Comparison of ENCODE assay signal across 9 cellular contexts in the genomic region with DNA sequence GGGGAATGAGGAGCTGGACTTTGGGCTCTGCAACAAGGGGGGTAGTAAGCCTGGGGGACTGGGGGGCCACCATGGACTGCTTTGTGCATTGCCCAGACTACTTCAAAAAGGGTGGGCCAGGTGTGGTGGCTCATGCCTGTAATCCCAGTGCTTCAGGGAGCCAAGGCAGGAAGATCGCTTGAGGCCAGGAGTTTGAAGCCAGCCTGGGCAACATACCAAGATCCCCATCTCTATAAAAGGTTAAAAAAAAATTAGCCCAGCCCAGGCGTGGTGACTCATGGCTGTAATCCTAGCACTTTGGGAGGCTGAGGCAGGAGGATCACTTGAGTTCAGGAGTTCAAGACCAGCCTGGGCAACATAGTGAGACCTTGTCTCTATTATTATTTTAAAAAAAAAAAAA. TPM values are rescaled to one million over a fixed set of nuclear protein-coding genes. Genes with fewer than 3 reads are reported as not detected.
DNase-seq lines count a peak whose midpoint lies in the region; ATAC-seq, FAIRE-seq and TF ChIP-seq lines count a peak whose summit lies in the region.
"Not testable (repeated sequence)": the region's sequence is repeated elsewhere in the genome, so short reads cannot be mapped to it uniquely, and the experiment has no call there.
"Had no signal": no experiment of that assay in that cellular context is flagged by ENCODE, and none has a peak within 500 bp of the region (broad histone marks: within the 10 kb centered on the region; RNA-seq: fewer than 3 reads in every experiment).

No MANE protein-coding gene starts in this region.

- H3K36me3 Mint-ChIP-seq in activated T-cell treated with anti-CD3 and anti-CD28 coated beads, Interleukin-2, amount 50 U/mL, for 24 hours (ENCODE audit: low read depth), result peaks cover 20% of the 10 kb centered on the region

- not testable (repeated sequence) for H3K9me2 ChIP-seq in GM23248 (ENCODE audit: insufficient read depth); OCI-LY7 (ENCODE audit: insufficient read depth, low read length)

- not testable (repeated sequence) for H2AFZ ChIP-seq in GM23248; OCI-LY7 (ENCODE audit: low read length)

- H3K27me3 ChIP-seq in GM23248 (replicated peaks; ENCODE audit: insufficient read depth); colonic mucosa; heart right ventricle; mucosa of rectum (ENCODE audit: control insufficient read depth in 2 of 2, insufficient read depth in 2 of 2, low read length in 2 of 2); small intestine (ENCODE audit: control insufficient read depth in 2 of 2, insufficient read depth in 2 of 2, low read length in 2 of 2): not testable (repeated sequence)

- CTCF ChIA-PET in OCI-LY7 (lab: Charles Lee; ENCODE audit: unreplicated experiment), result interaction anchor here (0.6 to 1.1 kb wide), 2 partner anchors 9 to 15 kb away, joined by 3 to 9 read pairs; no protein-coding TSS in a partner anchor

- H3K79me2 ChIP-seq in GM23248 (ENCODE audit: insufficient read depth) (peaks cover 23% of the 10 kb centered on the region; the same call in 1 of the 2 replicates), OCI-LY7 (ENCODE audit: insufficient read depth, low read depth, low read length) (peaks cover 23% of the 10 kb centered on the region; the same call in 1 of the 2 replicates)

- FAIRE-seq in small intestine (lab: Jason Lieb, UNC), result not testable (repeated sequence)

- H3K27me3 Mint-ChIP-seq in activated T-cell treated with anti-CD3 and anti-CD28 coated beads, Interleukin-2, amount 50 U/mL, for 24 hours, result not testable (repeated sequence)

- not testable (repeated sequence) for ATAC-seq in heart right ventricle

- peak; percentile 37 for DNase-seq in GM23248
- not testable (repeated sequence) for DNase-seq in OCI-LY7 (ENCODE audit: low spot score); activated T-cell treated with anti-CD3 and anti-CD28 coated beads, Interleukin-2, amount 50 U/mL, for 24 hours; heart right ventricle
- DNase-seq in colonic mucosa, result peak; percentile 44
- peak; percentile 28 for DNase-seq in small intestine

- H3K27ac ChIP-seq in 22Rv1, result peak overlapping the region; percentile 98
- not testable (repeated sequence) for H3K27ac ChIP-seq in GM23248
- H3K27ac ChIP-seq in OCI-LY7 (ENCODE audit: low read depth, low read length, poor library complexity, severe bottlenecking), result peak overlapping the region; percentile 82
- peak overlapping the region; percentile 94 for H3K27ac ChIP-seq in colonic mucosa
- H3K27ac ChIP-seq in heart right ventricle, result peak overlapping the region in 8 of 10 donors; percentile 78 to 94 (median 91)
- H3K27ac ChIP-seq in mucosa of rectum (ENCODE audit: low read depth in 2 of 2, low read length in 2 of 2), result peak overlapping the region; percentile 97
- H3K27ac ChIP-seq in small intestine (ENCODE audit: low read depth in 1 of 2, low read length in 1 of 2), result peak overlapping the region; percentile 83 to 88

- H3K4me1 ChIP-seq in GM23248 (ENCODE audit: insufficient read depth); small intestine (ENCODE audit: control insufficient read depth in 2 of 2, insufficient read depth in 1 of 2, low read depth in 1 of 2, low read length in 1 of 2): not testable (repeated sequence)
- H3K4me1 ChIP-seq in OCI-LY7 (ENCODE audit: insufficient read depth, low read length, poor library complexity, severe bottlenecking), result peaks cover 69% of the 10 kb centered on the region
- peaks cover 18% of the 10 kb centered on the region for H3K4me1 ChIP-seq in colonic mucosa
- peaks cover 8 to 55% (median 30%) of the 10 kb centered on the region in 9 donors for H3K4me1 ChIP-seq in heart right ventricle
- H3K4me1 ChIP-seq in mucosa of rectum (ENCODE audit: control insufficient read depth in 2 of 2, insufficient read depth in 2 of 2, low read length in 2 of 2), result peaks cover 24 to 27% of the 10 kb centered on the region in 2 donors

- not testable (repeated sequence) for H3K36me3 ChIP-seq in GM23248 (ENCODE audit: low read depth); OCI-LY7 (ENCODE audit: insufficient read depth, low read length); colonic mucosa; heart right ventricle; mucosa of rectum (ENCODE audit: control insufficient read depth in 2 of 2, insufficient read depth in 2 of 2, low read length in 2 of 2); small intestine (ENCODE audit: control insufficient read depth in 2 of 2, insufficient read depth in 2 of 2, low read length in 2 of 2)

- not testable (repeated sequence) for H3K9me3 ChIP-seq in GM23248 (ENCODE audit: low read depth); OCI-LY7 (ENCODE audit: low read length); colonic mucosa; heart right ventricle; mucosa of rectum (ENCODE audit: control insufficient read depth in 2 of 2, low read length in 2 of 2); small intestine (ENCODE audit: control insufficient read depth, low read depth)

- not testable (repeated sequence) for H3K4me2 ChIP-seq in GM23248 (ENCODE audit: unreplicated experiment)
- H3K4me2 ChIP-seq in OCI-LY7 (ENCODE audit: low read length), result peak overlapping the region; percentile 100

- in situ Hi-C loops in GM23248 (cut with MboI), result not testable (repeated sequence)

- not testable (repeated sequence) for BruUV-seq in OCI-LY7 (replicated peaks; lab: Mats Ljungman, UMichigan)

- H4K20me1 ChIP-seq in GM23248 (ENCODE audit: insufficient read depth); OCI-LY7 (ENCODE audit: insufficient read depth, low read length): not testable (repeated sequence)

- H3K9ac ChIP-seq in GM23248, result not testable (repeated sequence)
- H3K9ac ChIP-seq in colonic mucosa (ENCODE audit: low read depth in 2 of 2, low read length in 2 of 2) (peak overlapping the region in 1 of 2 donors; percentile 64), mucosa of rectum (ENCODE audit: low read depth in 1 of 2, low read length in 2 of 2) (peak overlapping the region in 1 of 2 donors; percentile 94)

- not testable (repeated sequence) for TF ChIP-seq CTCF in 22Rv1 (IDR thresholded peaks at IDR 0.05); OCI-LY7 (conservative IDR thresholded peaks at IDR 0.05; ENCODE audit: low read length); colonic mucosa (IDR thresholded peaks at IDR 0.05); heart right ventricle (IDR thresholded peaks at IDR 0.05)

- H3K27ac Mint-ChIP-seq in activated T-cell treated with anti-CD3 and anti-CD28 coated beads, Interleukin-2, amount 50 U/mL, for 24 hours, result peak overlapping the region; percentile 93

- H3K4me3 Mint-ChIP-seq in activated T-cell treated with anti-CD3 and anti-CD28 coated beads, Interleukin-2, amount 50 U/mL, for 24 hours, result peak overlapping the region; percentile 88

- H3K4me3 ChIP-seq in GM23248, result not testable (repeated sequence)
- H3K4me3 ChIP-seq in OCI-LY7 (ENCODE audit: low read depth, low read length, poor library complexity, severe bottlenecking) (peak overlapping the region; percentile 89), colonic mucosa (peak overlapping the region; percentile 63), heart right ventricle (peak overlapping the region in 2 of 10 donors; percentile 64), mucosa of rectum (ENCODE audit: low read length in 2 of 2) (peak overlapping the region; percentile 81), small intestine (ENCODE audit: low read depth in 1 of 2, low read length in 2 of 2) (peak overlapping the region in 1 of 2 donors; percentile 84)

- intact Hi-C loops in OCI-LY7 (cut with micrococcal nuclease; ENCODE audit: unreplicated experiment) (loop anchor here (5.0 kb wide), 1 partner anchor 113 kb away; the partner anchor contains the start of gene POLD4), heart right ventricle (cut with DNase I) (loop anchor here in 8 of 10 donors (5.0 kb wide), 5 partner anchors 38 to 73 kb away; partner anchors contain the start of genes PPP1CA (in 6 of the 8), TBC1D10C (in 6 of the 8), RPS6KB2 (in 2 of the 8) and CDK2AP2 (in 1 of the 8))
- intact Hi-C loops in colonic mucosa (cut with DNase I), result not testable (repeated sequence)

- peaks cover 39% of the 10 kb centered on the region for H3K4me1 Mint-ChIP-seq in activated T-cell treated with anti-CD3 and anti-CD28 coated beads, Interleukin-2, amount 50 U/mL, for 24 hours (ENCODE audit: low read depth)

- POLR2A ChIA-PET in OCI-LY7 (lab: Charles Lee), result interaction anchor here (0.6 to 2.0 kb wide), 5 partner anchors 15 to 511 kb away, joined by 3 to 18 read pairs (median 3); partner anchors contain the start of genes CORO1B, PPP1CA and PTPRCAP

- H3F3A ChIP-seq in GM23248 (ENCODE audit: insufficient read depth), result not testable (repeated sequence)

- not testable (repeated sequence) for H3K9me3 Mint-ChIP-seq in activated T-cell treated with anti-CD3 and anti-CD28 coated beads, Interleukin-2, amount 50 U/mL, for 24 hours

- WGBS in GM23248 (ENCODE audit: low coverage in 1 of 2, low lambda C conversion rate in 2 of 2, missing lambda C conversion rate in 2 of 2), 2 experiments, result 47 to 72% methylated on average over 2 of the region's 2 CpGs
- 65 to 66% methylated on average over 2 of the region's 2 CpGs for WGBS in heart right ventricle, 2 donors
- WGBS in small intestine, 3 donors, result 55 to 70% (median 65%) methylated on average over 2 of the region's 2 CpGs

RNA-seq across cellular contexts. Expression of gene TMEM134, which starts 3.5 kb away (rescaled TPM):
- 13.4 and 67.2 TPM in 2 replicates for total RNA-seq in GM23248 (2014; rRNA removed; shearing (Covaris generic))
- polyA plus RNA-seq in GM23248 (2016; fragmentation: Nextera tagmentation; extraction: Ambion mirVana) (99.3 and 103 TPM in 2 replicates), heart right ventricle (10 to 100 TPM; 78.0 to 94.4 TPM), small intestine (100 to 1,000 TPM in 1 of 3 donors, 10 to 100 TPM in 2; 70.7 to 119 (median 71.7) TPM)
- total RNA-seq in OCI-LY7 (2014; rRNA removed; shearing (Covaris generic)), result 26.8 and 38.8 TPM in 2 replicates
- total RNA-seq in OCI-LY7 (2022) (76.9 and 86.9 TPM in 2 replicates), colonic mucosa (10 to 100 TPM; 50.1 to 59.5 TPM), heart right ventricle (100 to 1,000 TPM in 1 of 10 donors, 10 to 100 TPM in 9; 69.8 to 104 (median 81.2) TPM)

RNA-seq across cellular contexts. Expression of gene CABP4, which starts 10.4 kb away (rescaled TPM):
- not detected in 2 replicates for total RNA-seq in GM23248 (2014; rRNA removed; shearing (Covaris generic))
- polyA plus RNA-seq in GM23248 (2016; fragmentation: Nextera tagmentation; extraction: Ambion mirVana) (not detected in 2 replicates), heart right ventricle (1 to 10 TPM in 1 of 2 donors, under 1 TPM in 1; 0.39 to 1.5 TPM), small intestine (1 to 10 TPM in 1 of 3 donors, under 1 TPM in 1, not detected in 1; 0.27 to 1.1 TPM)
- 3.0 and 3.1 TPM in 2 replicates for total RNA-seq in OCI-LY7 (2014; rRNA removed; shearing (Covaris generic))
- total RNA-seq in OCI-LY7 (2022) (11.5 and 11.8 TPM in 2 replicates), colonic mucosa (under 1 TPM; 0.20 to 0.53 TPM), heart right ventricle (1 to 10 TPM in 2 of 10 donors, under 1 TPM in 7, not detected in 1; 0.17 to 1.5 (median 0.70) TPM)

RNA-seq across cellular contexts. Expression of gene GPR152, which starts 13.0 kb away (rescaled TPM):
- total RNA-seq in GM23248 (2014; rRNA removed; shearing (Covaris generic)), result not detected in 2 replicates
- polyA plus RNA-seq in GM23248 (2016; fragmentation: Nextera tagmentation; extraction: Ambion mirVana) (not detected in 2 replicates), heart right ventricle (not detected), small intestine (not detected)
- not detected in 2 replicates for total RNA-seq in OCI-LY7 (2014; rRNA removed; shearing (Covaris generic))
- total RNA-seq in OCI-LY7 (2022) (not detected in 2 replicates), colonic mucosa (not detected), heart right ventricle (not detected)
- polyA plus RNA-seq: ovary had no signal

RNA-seq across cellular contexts. Expression of gene AIP, which starts 17.3 kb away (rescaled TPM):
- 46.4 and 58.5 TPM in 2 replicates for total RNA-seq in GM23248 (2014; rRNA removed; shearing (Covaris generic))
- polyA plus RNA-seq in GM23248 (2016; fragmentation: Nextera tagmentation; extraction: Ambion mirVana), result 56.1 and 57.3 TPM in 2 replicates
- total RNA-seq in OCI-LY7 (2014; rRNA removed; shearing (Covaris generic)), result 123 and 125 TPM in 2 replicates
- total RNA-seq in OCI-LY7 (2022), result 112 and 116 TPM in 2 replicates
- total RNA-seq in colonic mucosa, result 10 to 100 TPM; 45.3 to 57.9 TPM
- total RNA-seq in heart right ventricle, result 10 to 100 TPM; 37.5 to 63.0 (median 49.8) TPM
- 100 to 1,000 TPM in 1 of 2 donors, 10 to 100 TPM in 1; 74.8 to 104 TPM for polyA plus RNA-seq in heart right ventricle
- polyA plus RNA-seq in small intestine, result 100 to 1,000 TPM in 1 of 3 donors, 10 to 100 TPM in 2; 67.1 to 102 (median 92.1) TPM

RNA-seq across cellular contexts. Expression of gene CORO1B, which starts 22.3 kb away (rescaled TPM):
- 107 and 113 TPM in 2 replicates for total RNA-seq in GM23248 (2014; rRNA removed; shearing (Covaris generic))
- polyA plus RNA-seq in GM23248 (2016; fragmentation: Nextera tagmentation; extraction: Ambion mirVana), result 78.1 and 80.2 TPM in 2 replicates
- 48.0 and 55.3 TPM in 2 replicates for total RNA-seq in OCI-LY7 (2014; rRNA removed; shearing (Covaris generic))
- 85.3 and 87.4 TPM in 2 replicates for total RNA-seq in OCI-LY7 (2022)
- 100 to 1,000 TPM; 213 to 243 TPM for total RNA-seq in colonic mucosa
- 10 to 100 TPM; 12.2 to 38.7 (median 19.6) TPM for total RNA-seq in heart right ventricle
- 10 to 100 TPM; 29.1 to 42.3 TPM for polyA plus RNA-seq in heart right ventricle
- 100 to 1,000 TPM; 109 to 208 (median 157) TPM for polyA plus RNA-seq in small intestine
